23 cellular contexts compared by ENCODE assay signal in the genomic region with DNA sequence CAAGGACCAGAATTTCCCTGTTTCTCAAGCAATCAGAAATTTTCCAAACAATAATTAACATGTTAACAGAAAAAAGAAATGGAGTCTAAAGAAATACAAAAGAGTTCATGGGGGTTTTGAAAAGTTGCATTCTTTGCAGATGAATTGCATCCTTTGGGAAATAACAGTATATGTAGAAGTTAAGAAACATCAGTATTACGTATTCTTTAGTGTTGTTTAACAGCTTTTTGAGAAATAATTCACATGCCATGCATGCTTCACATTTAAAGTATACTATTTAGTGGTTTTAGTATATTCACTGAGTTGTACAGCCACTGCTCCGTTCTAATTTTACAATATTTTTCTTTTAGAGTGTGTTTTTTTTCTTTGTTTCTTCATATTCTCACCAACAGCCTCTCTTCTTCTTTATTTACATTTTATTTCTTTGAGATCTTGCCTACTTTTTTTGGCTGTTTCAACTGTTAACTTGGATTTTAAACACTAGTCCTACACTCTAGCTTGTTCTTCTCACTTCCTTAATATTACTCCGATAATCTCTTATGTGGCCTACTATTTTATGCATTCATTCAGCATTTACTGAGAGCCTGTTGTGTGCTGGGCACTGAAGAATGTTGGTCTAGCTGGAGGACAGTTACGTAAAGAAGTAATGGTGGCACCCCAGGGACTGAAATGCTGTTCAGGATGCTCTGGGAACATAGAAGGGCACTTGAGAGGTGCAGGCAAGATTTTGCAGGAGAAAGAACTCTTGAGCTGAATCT.
A peak's percentile ranks its signal among the peaks of the same experiment; 100 is the strongest.
DNase-seq lines count a peak whose midpoint lies in the region; ATAC-seq, FAIRE-seq and TF ChIP-seq lines count a peak whose summit lies in the region.
"Had no signal": no experiment of that assay in that cellular context is flagged by ENCODE, and none has a peak within 500 bp of the region (broad histone marks: within the 10 kb centered on the region; RNA-seq: fewer than 3 reads in every experiment).

No MANE protein-coding gene starts in this region.

- TF ChIP-seq POLR2A in A549 (IDR thresholded peaks at IDR 0.05; ENCODE audit: low read length) (no peak), lower leg skin (IDR thresholded peaks at IDR 0.05) (no peak), erythroblast (IDR thresholded peaks at IDR 0.05; ENCODE audit: low read length) (no peak)

- ATAC-seq in A549 = no peak
- no peak for ATAC-seq in left cardiac atrium

- H3K36me3 Mint-ChIP-seq in HFFc6 (ENCODE audit: low read depth) (peaks cover 23% of the 10 kb centered on the region), astrocyte (ENCODE audit: low read depth, unreplicated experiment) (peaks cover 2% of the 10 kb centered on the region)

- H3K27ac ChIP-seq in A549 (peak overlapping the region in 1 of 2 experiments; percentile 18; a peak in 1 of 6 replicates), astrocyte (ENCODE audit: low read depth, low read length) (peak overlapping the region; percentile 63)
- H3K27ac ChIP-seq: neural progenitor cell, sigmoid colon, vagina had no signal

- H3K27me3 ChIP-seq in astrocyte (ENCODE audit: insufficient read depth, low read length) = no peaks in the 10 kb centered on the region
- H3K27me3 ChIP-seq: neural progenitor cell, sigmoid colon, vagina had no signal

- 62% methylated on average over 4 of the region's 4 CpGs for WGBS in A549 (ENCODE audit: missing lambda C conversion rate)
- WGBS in lower leg skin, 2 donors = 79 to 96% methylated on average over 4 of the region's 4 CpGs

- H3K9me3 Mint-ChIP-seq in HFFc6 (no peaks in the 10 kb centered on the region), astrocyte (ENCODE audit: unreplicated experiment) (no peaks in the 10 kb centered on the region)
- H3K9me3 Mint-ChIP-seq: activated naive CD4-positive, alpha-beta T cell treated with anti-CD3 and anti-CD28 coated beads, Interleukin-2, amount 10 ng/mL, durations not matched to agents 7 days and 5 days; neural progenitor cell had no signal

- peak overlapping the region; percentile 61 for H3K9ac ChIP-seq in astrocyte (ENCODE audit: low read length)
- H3K9ac ChIP-seq: neural progenitor cell had no signal

- H2AFZ ChIP-seq in astrocyte (ENCODE audit: low read depth, low read length) = no peak overlapping the region
- H2AFZ ChIP-seq: neural progenitor cell had no signal

- H3K4me3 Mint-ChIP-seq in HFFc6 (peak overlapping the region; percentile 54), astrocyte (ENCODE audit: unreplicated experiment) (no peak overlapping the region)
- H3K4me3 Mint-ChIP-seq: activated naive CD4-positive, alpha-beta T cell treated with anti-CD3 and anti-CD28 coated beads, Interleukin-2, amount 10 ng/mL, durations not matched to agents 7 days and 5 days; memory B cell; neural progenitor cell; stimulated activated naive CD8-positive, alpha-beta T cell treated with anti-CD3 and anti-CD28 coated beads, Interleukin-15, Interleukin-2, amounts not matched to agents 100 ng/mL and 50 ng/mL, for 24 hours had no signal

- H3K4me1 ChIP-seq in A549 (peaks cover 13% of the 10 kb centered on the region; the same call in 2 of the 3 replicates), astrocyte (ENCODE audit: insufficient read depth, low read length) (peaks cover 17% of the 10 kb centered on the region)
- H3K4me1 ChIP-seq: neural progenitor cell, vagina had no signal

- CTCF ChIA-PET in A549 (lab: Yijun Ruan, JAX) = interaction anchor here (1.1 kb wide), 1 partner anchor 18 kb away, joined by 3 read pairs; no protein-coding TSS in a partner anchor

- H3K27ac Mint-ChIP-seq in HFFc6 (peak overlapping the region; percentile 87), astrocyte (ENCODE audit: unreplicated experiment) (peak overlapping the region; percentile 56)
- H3K27ac Mint-ChIP-seq: activated naive CD4-positive, alpha-beta T cell treated with anti-CD3 and anti-CD28 coated beads, Interleukin-2, amount 10 ng/mL, durations not matched to agents 7 days and 5 days; memory B cell; neural progenitor cell; stimulated activated naive CD8-positive, alpha-beta T cell treated with anti-CD3 and anti-CD28 coated beads, Interleukin-15, Interleukin-2, amounts not matched to agents 100 ng/mL and 50 ng/mL, for 24 hours had no signal

- DNase-seq in A549 (ENCODE audit: low read depth in 1 of 2, low spot score in 1 of 2) = no peak
- DNase-seq in HFFc6 = peak; percentile 77
- DNase-seq in astrocyte (ENCODE audit: low read depth) = peak; percentile 84
- DNase-seq in glomerular endothelial cell (ENCODE audit: extremely low read depth, low read depth, low spot score) = peak; percentile 14
- no peak for DNase-seq in left cardiac atrium
- DNase-seq in lower leg skin (ENCODE audit: low spot score in 2 of 2) = no peak
- DNase-seq in ureter (ENCODE audit: low spot score) = no peak
- DNase-seq in erythroblast (lab: John Stamatoyannopoulos, UW) = no peak
- DNase-seq: activated CD4-positive, CD25-positive, alpha-beta regulatory T cell treated with anti-CD3 and anti-CD28 coated beads, Interleukin-2, amount 50 U/mL, for 72 hours; activated CD8-positive, alpha-beta memory T cell treated with anti-CD3 and anti-CD28 coated beads, Interleukin-2, amount 50 U/mL, for 48 hours; activated naive CD4-positive, alpha-beta T cell treated with anti-CD3 and anti-CD28 coated beads, Interleukin-2, amount 10 ng/mL, durations not matched to agents 7 days and 5 days; Calu3; cerebellar nuclear complex; NCI-H1417 treated with DMSO at 0.1 percent for 48 hours; NCI-H510A treated with DMSO at 0.1 percent for 48 hours; sigmoid colon; T-helper 1 cell had no signal

- TF ChIP-seq RAD21 in A549 (conservative IDR thresholded peaks at IDR 0.05 in 1 of 2, IDR thresholded peaks at IDR 0.05 in 1 of 2) = no peak

- H3K9me3 ChIP-seq in A549 (no peaks in the 10 kb centered on the region), astrocyte (ENCODE audit: insufficient read depth, low read depth, low read length) (no peaks in the 10 kb centered on the region)
- H3K9me3 ChIP-seq: sigmoid colon, vagina had no signal

- H3K4me2 ChIP-seq in A549 (peak overlapping the region; percentile 3; the same call in 2 of the 3 replicates), astrocyte (ENCODE audit: low read length) (peak overlapping the region; percentile 64)
- H3K4me2 ChIP-seq: neural progenitor cell had no signal

- TF ChIP-seq EP300 in A549 (IDR thresholded peaks at IDR 0.05) = no peak

- FAIRE-seq in A549 (lab: Jason Lieb, UNC) = no peak
- FAIRE-seq in astrocyte (lab: Jason Lieb, UNC) = peak; percentile 73
- FAIRE-seq: GM18507 had no signal

- H3K79me2 ChIP-seq in astrocyte (ENCODE audit: insufficient read depth, low read length) = no peaks in the 10 kb centered on the region

- H3K4me1 Mint-ChIP-seq in HFFc6 (ENCODE audit: low read depth) (peaks cover 50% of the 10 kb centered on the region), astrocyte (ENCODE audit: low read depth, unreplicated experiment) (peaks cover 20% of the 10 kb centered on the region)
- H3K4me1 Mint-ChIP-seq: activated naive CD4-positive, alpha-beta T cell treated with anti-CD3 and anti-CD28 coated beads, Interleukin-2, amount 10 ng/mL, durations not matched to agents 7 days and 5 days; neural progenitor cell had no signal

- TF ChIP-seq CTCF in A549 (IDR thresholded peaks at IDR 0.05) = no peak
- TF ChIP-seq CTCF in HFFc6 (IDR thresholded peaks at IDR 0.05) = no peak
- TF ChIP-seq CTCF in astrocyte (IDR thresholded peaks at IDR 0.05; ENCODE audit: insufficient read depth, low read depth, low read length) = no peak
- no peak for TF ChIP-seq CTCF in lower leg skin (IDR thresholded peaks at IDR 0.05)

- H3K36me3 ChIP-seq in astrocyte (ENCODE audit: insufficient read depth, low read length) = no peaks in the 10 kb centered on the region
- H3K36me3 ChIP-seq: neural progenitor cell, sigmoid colon, vagina had no signal

- H4K20me1 ChIP-seq in astrocyte (ENCODE audit: insufficient read depth, low read length) = no peaks in the 10 kb centered on the region

- intact Hi-C loops in left cardiac atrium (cut with DNase I) (no loop called here), lower leg skin (cut with DNase I; ENCODE audit: low total_unique reads) (no loop called here)

- H3K4me3 ChIP-seq in A549 = no peak overlapping the region
- no peak overlapping the region for H3K4me3 ChIP-seq in astrocyte (ENCODE audit: insufficient read depth, low read depth, low read length)
- H3K4me3 ChIP-seq in lower leg skin (ENCODE audit: low read depth, poor library complexity, severe bottlenecking) = no peak overlapping the region
- H3K4me3 ChIP-seq: K562, neural progenitor cell, sigmoid colon, vagina had no signal

- H3K27me3 Mint-ChIP-seq in HFFc6 (ENCODE audit: insufficient read depth) = peaks cover 3% of the 10 kb centered on the region
- H3K27me3 Mint-ChIP-seq in astrocyte (ENCODE audit: low read depth, unreplicated experiment) = no peaks in the 10 kb centered on the region
- H3K27me3 Mint-ChIP-seq: activated naive CD4-positive, alpha-beta T cell treated with anti-CD3 and anti-CD28 coated beads, Interleukin-2, amount 10 ng/mL, durations not matched to agents 7 days and 5 days; memory B cell; stimulated activated naive CD8-positive, alpha-beta T cell treated with anti-CD3 and anti-CD28 coated beads, Interleukin-15, Interleukin-2, amounts not matched to agents 100 ng/mL and 50 ng/mL, for 24 hours had no signal

- POLR2A ChIA-PET in A549 (lab: Yijun Ruan, JAX) = no interaction called here

TF ChIP-seq in A549, 52 proteins besides CTCF, POLR2A, EP300 and RAD21:
- TF ChIP-seq HMGXB4 (CRISPR knock-in tag; IDR thresholded peaks at IDR 0.05; ENCODE audit: borderline replicate concordance) (no peak), FOXS1 (CRISPR knock-in tag; IDR thresholded peaks at IDR 0.05) (no peak), BHLHE40 (IDR thresholded peaks at IDR 0.05; ENCODE audit: low read depth, low read length) (no peak), CEBPB (IDR thresholded peaks at IDR 0.05) (0 out of 4 replicates have a peak, but pooled peaks of 1 of the 2 experiments have one; percentile 39), TFCP2L1 (CRISPR knock-in tag; IDR thresholded peaks at IDR 0.05) (no peak)

Comparison
In these comparisons a context has a peak if more than half of its experiments do, and no peak if none do; other contexts are left out.
1. DNase-seq: peak in HFFc6 (single experiment), astrocyte (single experiment) and glomerular endothelial cell (single experiment); none in A549 (0 of 2), left cardiac atrium (single experiment), lower leg skin (0 of 2), ureter (single experiment) and erythroblast (0 of 2).